ENCODE assay signal across 14 cellular contexts in genomic region chr1:226977973-226978344, GRCh38. TPM values are rescaled to one million over a fixed set of nuclear protein-coding genes. Genes with fewer than 3 reads are reported as not detected.
A peak's percentile ranks its signal among the peaks of the same experiment; 100 is the strongest.
DNase-seq lines count a peak whose midpoint lies in the region; ATAC-seq and TF ChIP-seq lines count a peak whose summit lies in the region.
"Had no signal": no experiment of that assay in that cellular context is flagged by ENCODE, and none has a peak within 500 bp of the region (broad histone marks: within the 10 kb centered on the region; RNA-seq: fewer than 3 reads in every experiment).

No MANE protein-coding gene starts in this region.

- H3K9me3 ChIP-seq in heart left ventricle: no peaks in the 10 kb centered on the region
- H3K9me3 ChIP-seq: BLaER1 treated with 17β-estradiol and CSF1 and Interleukin-3, amounts not matched to agents 10 nM and 100 nM; HAP-1 had no signal

- peaks cover 0 to 90% (median 55%) of the 10 kb centered on the region in 12 donors for H3K4me1 ChIP-seq in heart left ventricle

- no peaks in the 10 kb centered on the region for H3K9me3 Mint-ChIP-seq in activated T-helper 1 cell treated with anti-CD3 and anti-CD28 coated beads, Interleukin-12 subunit alpha, Interleukin-12 subunit beta, Interleukin-2, Interleukin-4 antibody, amounts not matched to agents 30 ng/mL and 10 ng/mL and 1 ng/mL, durations not matched to agents 14 hours and 24 hours and 36 hours
- H3K9me3 Mint-ChIP-seq in stimulated activated memory B cell treated with anti-CD40 and anti-IgM and Interleukin-4, amounts not matched to agents 10 μg/mL and 1 μg/mL and 100 μg/mL, for 72 hours: no peaks in the 10 kb centered on the region
- H3K9me3 Mint-ChIP-seq: HFFc6 had no signal

- no peaks in the 10 kb centered on the region for H3K4me1 Mint-ChIP-seq in activated T-helper 1 cell treated with anti-CD3 and anti-CD28 coated beads, Interleukin-12 subunit alpha, Interleukin-12 subunit beta, Interleukin-2, Interleukin-4 antibody, amounts not matched to agents 30 ng/mL and 10 ng/mL and 1 ng/mL, durations not matched to agents 14 hours and 24 hours and 36 hours (ENCODE audit: low read depth)
- no peaks in the 10 kb centered on the region for H3K4me1 Mint-ChIP-seq in stimulated activated memory B cell treated with anti-CD40 and anti-IgM and Interleukin-4, amounts not matched to agents 10 μg/mL and 1 μg/mL and 100 μg/mL, for 72 hours
- H3K4me1 Mint-ChIP-seq: CD4-positive, CD25-positive, alpha-beta regulatory T cell had no signal

- no peak for TF ChIP-seq CTCF in heart left ventricle (IDR thresholded peaks at IDR 0.05)

- peaks cover 0 to 25% (median 17%) of the 10 kb centered on the region in 9 donors for H3K36me3 ChIP-seq in heart left ventricle
- H3K36me3 ChIP-seq: HAP-1 had no signal

- H3K27me3 ChIP-seq in heart left ventricle: no peaks in the 10 kb centered on the region
- H3K27me3 ChIP-seq: BLaER1 treated with 17β-estradiol and CSF1 and Interleukin-3, amounts not matched to agents 10 nM and 100 nM had no signal

- H3K27ac Mint-ChIP-seq in activated T-helper 1 cell treated with anti-CD3 and anti-CD28 coated beads, Interleukin-12 subunit alpha, Interleukin-12 subunit beta, Interleukin-2, Interleukin-4 antibody, amounts not matched to agents 30 ng/mL and 10 ng/mL and 1 ng/mL, durations not matched to agents 14 hours and 24 hours and 36 hours: peak overlapping the region; percentile 34
- H3K27ac Mint-ChIP-seq in stimulated activated memory B cell treated with anti-CD40 and anti-IgM and Interleukin-4, amounts not matched to agents 10 μg/mL and 1 μg/mL and 100 μg/mL, for 72 hours: peak overlapping the region; percentile 25
- H3K27ac Mint-ChIP-seq: CD4-positive, CD25-positive, alpha-beta regulatory T cell; HFFc6 had no signal

- DNase-seq in Right ventricle myocardium inferior (ENCODE audit: missing footprints) (peak; percentile 8), heart left ventricle (no peak), mesenteric fat pad (ENCODE audit: low spot score) (peak; percentile 26), NCI-H446 (lab: John Stamatoyannopoulos, UW) (no peak)
- no peak for DNase-seq in activated T-helper 1 cell treated with anti-CD3 and anti-CD28 coated beads, Interleukin-12 subunit alpha, Interleukin-12 subunit beta, Interleukin-2, Interleukin-4 antibody, amounts not matched to agents 30 ng/mL and 10 ng/mL and 1 ng/mL, durations not matched to agents 14 hours and 24 hours and 36 hours (ENCODE audit: low spot score)
- DNase-seq: ACHN; CD4-positive, CD25-positive, alpha-beta regulatory T cell; DMS53; GF-D8; HFFc6 had no signal

- no peak overlapping the region for H3K4me3 Mint-ChIP-seq in activated T-helper 1 cell treated with anti-CD3 and anti-CD28 coated beads, Interleukin-12 subunit alpha, Interleukin-12 subunit beta, Interleukin-2, Interleukin-4 antibody, amounts not matched to agents 30 ng/mL and 10 ng/mL and 1 ng/mL, durations not matched to agents 14 hours and 24 hours and 36 hours
- no peak overlapping the region for H3K4me3 Mint-ChIP-seq in stimulated activated memory B cell treated with anti-CD40 and anti-IgM and Interleukin-4, amounts not matched to agents 10 μg/mL and 1 μg/mL and 100 μg/mL, for 72 hours
- H3K4me3 Mint-ChIP-seq: CD4-positive, CD25-positive, alpha-beta regulatory T cell; HFFc6 had no signal

- H3K4me3 ChIP-seq in heart left ventricle: no peak overlapping the region
- H3K4me3 ChIP-seq: BLaER1 treated with 17β-estradiol and CSF1 and Interleukin-3, amounts not matched to agents 10 nM and 100 nM; HAP-1 had no signal

- H3K27me3 Mint-ChIP-seq in activated T-helper 1 cell treated with anti-CD3 and anti-CD28 coated beads, Interleukin-12 subunit alpha, Interleukin-12 subunit beta, Interleukin-2, Interleukin-4 antibody, amounts not matched to agents 30 ng/mL and 10 ng/mL and 1 ng/mL, durations not matched to agents 14 hours and 24 hours and 36 hours (ENCODE audit: insufficient read depth): no peaks in the 10 kb centered on the region
- H3K27me3 Mint-ChIP-seq in stimulated activated memory B cell treated with anti-CD40 and anti-IgM and Interleukin-4, amounts not matched to agents 10 μg/mL and 1 μg/mL and 100 μg/mL, for 72 hours: no peaks in the 10 kb centered on the region
- H3K27me3 Mint-ChIP-seq: CD4-positive, CD25-positive, alpha-beta regulatory T cell had no signal

- WGBS in heart left ventricle, 4 donors: 94 to 98% (median 96%) methylated on average over 9 of the region's 9 CpGs

- no peak for TF ChIP-seq POLR2A in heart left ventricle (IDR thresholded peaks at IDR 0.05)

- peak overlapping the region in 2 of 12 donors; percentile 57 to 95 for H3K27ac ChIP-seq in heart left ventricle
- H3K27ac ChIP-seq: BLaER1 treated with 17β-estradiol and CSF1 and Interleukin-3, amounts not matched to agents 10 nM and 100 nM had no signal

- no peaks in the 10 kb centered on the region for H3K36me3 Mint-ChIP-seq in activated T-helper 1 cell treated with anti-CD3 and anti-CD28 coated beads, Interleukin-12 subunit alpha, Interleukin-12 subunit beta, Interleukin-2, Interleukin-4 antibody, amounts not matched to agents 30 ng/mL and 10 ng/mL and 1 ng/mL, durations not matched to agents 14 hours and 24 hours and 36 hours (ENCODE audit: low read depth)
- peaks cover 33% of the 10 kb centered on the region for H3K36me3 Mint-ChIP-seq in stimulated activated memory B cell treated with anti-CD40 and anti-IgM and Interleukin-4, amounts not matched to agents 10 μg/mL and 1 μg/mL and 100 μg/mL, for 72 hours

- intact Hi-C loops in Right ventricle myocardium inferior (cut with DNase I): no loop called here
- intact Hi-C loops in heart left ventricle (cut with DNase I): loop anchor here in 2 of 10 donors (2.0 to 10.0 kb wide), 2 partner anchors 57 to 63 kb away; no protein-coding TSS in a partner anchor
- intact Hi-C loops in activated T-helper 1 cell treated with anti-CD3 and anti-CD28 coated beads, Interleukin-12 subunit alpha, Interleukin-12 subunit beta, Interleukin-2, Interleukin-4 antibody, amounts not matched to agents 30 ng/mL and 10 ng/mL and 1 ng/mL, durations not matched to agents 14 hours and 24 hours and 36 hours (cut with micrococcal nuclease): no loop called here

- ATAC-seq in Right ventricle myocardium inferior (no peak), heart left ventricle (no peak), HG03520 (IDR thresholded peaks at IDR 0.05; ENCODE audit: unreplicated experiment) (no peak)
- ATAC-seq in stimulated activated memory B cell treated with anti-CD40 and anti-IgM and Interleukin-4, amounts not matched to agents 10 μg/mL and 1 μg/mL and 100 μg/mL, for 72 hours: no peak

RNA-seq across cellular contexts. Expression of gene COQ8A, which starts 37.9 kb away (rescaled TPM):
- total RNA-seq in Right ventricle myocardium inferior: 412 TPM
- 100 to 1,000 TPM; 141 to 915 (median 310) TPM for total RNA-seq in heart left ventricle
- 100 to 1,000 TPM; 193 to 243 TPM for polyA plus RNA-seq in heart left ventricle
- total RNA-seq in activated T-helper 1 cell treated with anti-CD3 and anti-CD28 coated beads, Interleukin-12 subunit alpha, Interleukin-12 subunit beta, Interleukin-2, Interleukin-4 antibody, amounts not matched to agents 30 ng/mL and 10 ng/mL and 1 ng/mL, durations not matched to agents 14 hours and 24 hours and 36 hours: 33.1 and 33.8 TPM in 2 replicates
- total RNA-seq in mesenteric fat pad: 62.0 TPM

Comparison
In these comparisons a context has a peak if more than half of its experiments do, and no peak if none do; other contexts are left out.
1. DNase-seq: peak in Right ventricle myocardium inferior (single experiment) and mesenteric fat pad (single experiment); none in heart left ventricle (0 of 5), activated T-helper 1 cell treated with anti-CD3 and anti-CD28 coated beads, Interleukin-12 subunit alpha, Interleukin-12 subunit beta, Interleukin-2, Interleukin-4 antibody, amounts not matched to agents 30 ng/mL and 10 ng/mL and 1 ng/mL, durations not matched to agents 14 hours and 24 hours and 36 hours (single experiment) and NCI-H446 (0 of 2).